In the genomic region with DNA sequence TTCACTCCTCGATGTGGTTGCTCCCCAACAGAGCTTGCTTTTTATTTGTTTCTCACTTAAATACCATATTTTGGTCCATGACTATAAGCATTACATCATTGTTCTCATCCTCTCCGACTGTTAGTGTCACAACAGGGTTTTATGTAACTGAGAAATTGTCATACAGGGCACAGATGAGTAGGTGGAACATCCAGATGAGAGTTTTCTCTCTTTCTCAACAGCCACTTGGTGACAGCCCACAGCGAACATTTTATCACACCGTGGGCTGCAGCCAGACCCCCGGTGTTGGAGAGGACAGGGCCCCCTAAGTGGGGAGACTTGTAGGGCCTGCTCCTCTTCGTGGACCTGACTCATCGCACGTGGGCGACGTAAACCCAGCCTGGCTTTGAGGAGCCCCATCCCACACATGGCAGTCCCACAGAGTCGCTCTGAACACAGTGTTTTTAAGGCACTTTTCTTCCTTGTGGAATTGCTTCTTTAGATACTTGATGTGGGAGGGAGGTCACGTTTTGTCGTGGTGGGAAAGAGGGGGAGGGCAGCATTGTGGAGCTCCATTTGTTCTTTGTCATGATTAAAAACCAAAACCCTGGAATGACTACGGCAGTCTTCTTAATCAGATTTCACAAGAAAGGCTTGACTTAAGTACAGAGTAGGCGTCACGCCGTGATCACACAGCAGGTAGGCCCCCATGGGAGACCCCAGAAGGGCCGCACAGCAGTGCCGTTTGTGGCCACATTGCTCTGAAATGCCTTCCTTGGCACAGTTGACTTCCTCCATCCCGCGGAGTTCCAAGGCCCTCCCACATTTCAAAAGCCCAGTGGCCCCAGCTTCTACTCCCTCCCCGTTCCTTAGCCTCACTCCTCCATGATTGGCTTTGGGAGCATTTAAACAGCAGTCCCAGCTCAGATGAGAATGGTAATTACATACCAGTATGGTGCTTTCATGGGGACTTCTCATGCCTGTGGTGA, we compare ENCODE assay signal across 12 cellular contexts.
DNase-seq lines count a peak whose midpoint lies in the region; ATAC-seq and TF ChIP-seq lines count a peak whose summit lies in the region.
"Had no signal": no experiment of that assay in that cellular context is flagged by ENCODE, and none has a peak within 500 bp of the region (broad histone marks: within the 10 kb centered on the region; RNA-seq: fewer than 3 reads in every experiment).

No MANE protein-coding gene starts in this region.

- POLR2A ChIA-PET in activated CD8-positive, alpha-beta T cell treated with anti-CD3 and anti-CD28 coated beads for 36 hours (lab: Charles Lee), result no interaction called here
- POLR2A ChIA-PET in activated CD8-positive, alpha-beta T cell treated with anti-CD3 and anti-CD28 coated beads, Interleukin-2, amount 10 ng/mL, durations not matched to agents 7 days and 5 days (lab: Charles Lee), result no interaction called here

- H3K27ac Mint-ChIP-seq in activated CD8-positive, alpha-beta T cell treated with anti-CD3 and anti-CD28 coated beads for 36 hours, result peak overlapping the region; percentile 39
- no peak overlapping the region for H3K27ac Mint-ChIP-seq in activated CD8-positive, alpha-beta T cell treated with anti-CD3 and anti-CD28 coated beads, Interleukin-2, amount 10 ng/mL, durations not matched to agents 7 days and 5 days
- H3K27ac Mint-ChIP-seq in activated T-helper 17 cell treated with anti-CD3 and anti-CD28 coated beads, Interleukin-2, amount 50 U/mL, for 72 hours, result peak overlapping the region; percentile 58
- H3K27ac Mint-ChIP-seq: activated B cell treated with CpG ODN at 0.5 μM for 24 hours; activated naive CD4-positive, alpha-beta T cell treated with anti-CD3 and anti-CD28 coated beads, Interleukin-2, amount 50 U/mL, for 24 hours had no signal

- ATAC-seq in activated CD8-positive, alpha-beta T cell treated with anti-CD3 and anti-CD28 coated beads for 36 hours, result peak; percentile 52
- ATAC-seq in activated CD8-positive, alpha-beta T cell treated with anti-CD3 and anti-CD28 coated beads, Interleukin-2, amount 10 ng/mL, durations not matched to agents 7 days and 5 days, result no peak
- ATAC-seq in activated T-helper 17 cell treated with anti-CD3 and anti-CD28 coated beads, Interleukin-2, amount 50 U/mL, for 72 hours (replicated peaks), result peak; percentile 75
- ATAC-seq in HG03354 (IDR thresholded peaks at IDR 0.05; ENCODE audit: poor library complexity, severe bottlenecking, unreplicated experiment), result no peak

- no peak for TF ChIP-seq CTCF in activated CD8-positive, alpha-beta T cell treated with anti-CD3 and anti-CD28 coated beads for 36 hours (IDR thresholded peaks at IDR 0.05)

- peaks cover 20% of the 10 kb centered on the region for H3K4me1 Mint-ChIP-seq in activated CD8-positive, alpha-beta T cell treated with anti-CD3 and anti-CD28 coated beads for 36 hours (ENCODE audit: low read depth)
- H3K4me1 Mint-ChIP-seq in activated CD8-positive, alpha-beta T cell treated with anti-CD3 and anti-CD28 coated beads, Interleukin-2, amount 10 ng/mL, durations not matched to agents 7 days and 5 days (ENCODE audit: low read depth), result peaks cover 4% of the 10 kb centered on the region
- peaks cover 17% of the 10 kb centered on the region for H3K4me1 Mint-ChIP-seq in activated T-helper 17 cell treated with anti-CD3 and anti-CD28 coated beads, Interleukin-2, amount 50 U/mL, for 72 hours

- no peaks in the 10 kb centered on the region for H3K9me3 Mint-ChIP-seq in activated CD8-positive, alpha-beta T cell treated with anti-CD3 and anti-CD28 coated beads for 36 hours
- H3K9me3 Mint-ChIP-seq in activated CD8-positive, alpha-beta T cell treated with anti-CD3 and anti-CD28 coated beads, Interleukin-2, amount 10 ng/mL, durations not matched to agents 7 days and 5 days (ENCODE audit: insufficient read depth), result no peaks in the 10 kb centered on the region
- no peaks in the 10 kb centered on the region for H3K9me3 Mint-ChIP-seq in activated T-helper 17 cell treated with anti-CD3 and anti-CD28 coated beads, Interleukin-2, amount 50 U/mL, for 72 hours
- H3K9me3 Mint-ChIP-seq: activated B cell treated with CpG ODN at 0.5 μM for 24 hours; activated naive CD4-positive, alpha-beta T cell treated with anti-CD3 and anti-CD28 coated beads, Interleukin-2, amount 50 U/mL, for 24 hours had no signal

- no peaks in the 10 kb centered on the region for H3K27me3 Mint-ChIP-seq in activated CD8-positive, alpha-beta T cell treated with anti-CD3 and anti-CD28 coated beads for 36 hours
- H3K27me3 Mint-ChIP-seq in activated CD8-positive, alpha-beta T cell treated with anti-CD3 and anti-CD28 coated beads, Interleukin-2, amount 10 ng/mL, durations not matched to agents 7 days and 5 days (ENCODE audit: low read depth), result no peaks in the 10 kb centered on the region
- no peaks in the 10 kb centered on the region for H3K27me3 Mint-ChIP-seq in activated T-helper 17 cell treated with anti-CD3 and anti-CD28 coated beads, Interleukin-2, amount 50 U/mL, for 72 hours
- H3K27me3 Mint-ChIP-seq: activated B cell treated with CpG ODN at 0.5 μM for 24 hours; activated naive CD4-positive, alpha-beta T cell treated with anti-CD3 and anti-CD28 coated beads, Interleukin-2, amount 50 U/mL, for 24 hours had no signal

- H3K36me3 Mint-ChIP-seq in activated CD8-positive, alpha-beta T cell treated with anti-CD3 and anti-CD28 coated beads for 36 hours (ENCODE audit: low read depth), result peaks cover 2% of the 10 kb centered on the region
- H3K36me3 Mint-ChIP-seq in activated CD8-positive, alpha-beta T cell treated with anti-CD3 and anti-CD28 coated beads, Interleukin-2, amount 10 ng/mL, durations not matched to agents 7 days and 5 days (ENCODE audit: low read depth), result no peaks in the 10 kb centered on the region
- peaks cover 5% of the 10 kb centered on the region for H3K36me3 Mint-ChIP-seq in activated T-helper 17 cell treated with anti-CD3 and anti-CD28 coated beads, Interleukin-2, amount 50 U/mL, for 72 hours (ENCODE audit: low read depth)

- peak; percentile 43 for DNase-seq in activated CD8-positive, alpha-beta T cell treated with anti-CD3 and anti-CD28 coated beads for 36 hours
- no peak for DNase-seq in activated CD8-positive, alpha-beta T cell treated with anti-CD3 and anti-CD28 coated beads, Interleukin-2, amount 10 ng/mL, durations not matched to agents 7 days and 5 days
- peak; percentile 61 for DNase-seq in middle frontal gyrus (ENCODE audit: extremely low spot score, low spot score)
- DNase-seq in stimulated activated CD8-positive, alpha-beta memory T cell treated with anti-CD3 and anti-CD28 coated beads, Interleukin-2, amount 100 ng/mL, for 48 hours (ENCODE audit: low read depth in 2 of 2), result peak; percentile 13 to 43
- no peak for DNase-seq in activated gamma-delta T cell (lab: John Stamatoyannopoulos, UW)
- DNase-seq in NCI-H774 (lab: John Stamatoyannopoulos, UW), result no peak
- DNase-seq: activated B cell treated with CpG ODN at 0.5 μM for 24 hours, NCI-H1092 treated with DMSO at 0.1 percent for 48 hours, OCI-M1 had no signal

- no peak overlapping the region for H3K4me3 Mint-ChIP-seq in activated CD8-positive, alpha-beta T cell treated with anti-CD3 and anti-CD28 coated beads for 36 hours
- no peak overlapping the region for H3K4me3 Mint-ChIP-seq in activated CD8-positive, alpha-beta T cell treated with anti-CD3 and anti-CD28 coated beads, Interleukin-2, amount 10 ng/mL, durations not matched to agents 7 days and 5 days
- peak overlapping the region; percentile 17 for H3K4me3 Mint-ChIP-seq in activated T-helper 17 cell treated with anti-CD3 and anti-CD28 coated beads, Interleukin-2, amount 50 U/mL, for 72 hours
- H3K4me3 Mint-ChIP-seq: activated B cell treated with CpG ODN at 0.5 μM for 24 hours; activated naive CD4-positive, alpha-beta T cell treated with anti-CD3 and anti-CD28 coated beads, Interleukin-2, amount 50 U/mL, for 24 hours had no signal

- intact Hi-C loops in activated CD8-positive, alpha-beta T cell treated with anti-CD3 and anti-CD28 coated beads for 36 hours (cut with micrococcal nuclease), result no loop called here

- CTCF ChIA-PET in activated CD8-positive, alpha-beta T cell treated with anti-CD3 and anti-CD28 coated beads for 36 hours (lab: Charles Lee), result interaction anchor here (1.1 to 2.3 kb wide), 8 partner anchors 13 to 283 kb away, joined by 3 to 14 read pairs (median 8); no protein-coding TSS in a partner anchor
- CTCF ChIA-PET in activated CD8-positive, alpha-beta T cell treated with anti-CD3 and anti-CD28 coated beads, Interleukin-2, amount 10 ng/mL, durations not matched to agents 7 days and 5 days (lab: Charles Lee), result interaction anchor here (0.8 kb wide), 1 partner anchor 71 kb away, joined by 3 read pairs; no protein-coding TSS in a partner anchor

Comparison
In these comparisons a context has a peak if more than half of its experiments do, and no peak if none do; other contexts are left out.
1. ATAC-seq: peak in activated CD8-positive, alpha-beta T cell treated with anti-CD3 and anti-CD28 coated beads for 36 hours (single experiment) and activated T-helper 17 cell treated with anti-CD3 and anti-CD28 coated beads, Interleukin-2, amount 50 U/mL, for 72 hours (single experiment); none in activated CD8-positive, alpha-beta T cell treated with anti-CD3 and anti-CD28 coated beads, Interleukin-2, amount 10 ng/mL, durations not matched to agents 7 days and 5 days (single experiment) and HG03354 (single experiment).
2. DNase-seq: peak in activated CD8-positive, alpha-beta T cell treated with anti-CD3 and anti-CD28 coated beads for 36 hours (single experiment), middle frontal gyrus (single experiment) and stimulated activated CD8-positive, alpha-beta memory T cell treated with anti-CD3 and anti-CD28 coated beads, Interleukin-2, amount 100 ng/mL, for 48 hours (2 of 2); none in activated CD8-positive, alpha-beta T cell treated with anti-CD3 and anti-CD28 coated beads, Interleukin-2, amount 10 ng/mL, durations not matched to agents 7 days and 5 days (single experiment), activated gamma-delta T cell (single experiment) and NCI-H774 (single experiment).